1 cellular context compared by ENCODE assay signal in the genomic region with DNA sequence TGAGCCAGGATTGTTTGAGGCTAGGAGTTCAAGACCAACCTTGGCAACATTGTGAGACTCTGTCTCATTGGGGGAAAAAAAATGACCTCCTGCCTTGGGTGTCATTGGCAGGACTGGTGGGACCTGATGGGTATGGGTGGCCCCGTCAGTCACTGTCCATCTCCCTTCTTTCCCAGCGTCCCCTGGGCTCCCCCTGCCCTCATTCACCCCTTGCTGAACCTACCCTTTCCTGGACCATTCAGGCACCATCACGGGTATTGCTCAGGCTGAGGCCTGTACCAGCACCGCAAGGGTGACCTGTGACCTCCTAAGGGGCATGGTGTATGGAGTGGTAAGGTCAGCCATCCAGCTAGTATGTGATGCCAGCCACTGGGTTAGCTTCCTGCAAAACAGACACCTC.
TF ChIP-seq lines count a peak whose summit lies in the region.

No MANE protein-coding gene starts in this region.

TF ChIP-seq in GM12878, 131 proteins besides CTCF, POLR2A, EP300 and RAD21:
- TF ChIP-seq EED (IDR thresholded peaks at IDR 0.05; ENCODE audit: low read depth): no peak
- no peak for TF ChIP-seq SUZ12 (IDR thresholded peaks at IDR 0.05; ENCODE audit: unreplicated experiment)
- TF ChIP-seq FOS (IDR thresholded peaks at IDR 0.05; ENCODE audit: borderline replicate concordance, extremely low read depth, insufficient read length): no peak
- TF ChIP-seq GATAD2B (conservative IDR thresholded peaks at IDR 0.05; ENCODE audit: low read depth): no peak
- no peak for TF ChIP-seq CHD4 (IDR thresholded peaks at IDR 0.05)
- TF ChIP-seq TCF3 (IDR thresholded peaks at IDR 0.05; ENCODE audit: borderline replicate concordance, insufficient read depth, low read depth, low read length): no peak
- no peak for TF ChIP-seq NR2C1 (IDR thresholded peaks at IDR 0.05)
- TF ChIP-seq POLR2AphosphoS2 (IDR thresholded peaks at IDR 0.05; ENCODE audit: low read depth, low read length): no peak
TF ChIP-seq in GM12878: peak in this region for 0.
